Comparison of ENCODE assay signal across 11 cellular contexts in the genomic region with DNA sequence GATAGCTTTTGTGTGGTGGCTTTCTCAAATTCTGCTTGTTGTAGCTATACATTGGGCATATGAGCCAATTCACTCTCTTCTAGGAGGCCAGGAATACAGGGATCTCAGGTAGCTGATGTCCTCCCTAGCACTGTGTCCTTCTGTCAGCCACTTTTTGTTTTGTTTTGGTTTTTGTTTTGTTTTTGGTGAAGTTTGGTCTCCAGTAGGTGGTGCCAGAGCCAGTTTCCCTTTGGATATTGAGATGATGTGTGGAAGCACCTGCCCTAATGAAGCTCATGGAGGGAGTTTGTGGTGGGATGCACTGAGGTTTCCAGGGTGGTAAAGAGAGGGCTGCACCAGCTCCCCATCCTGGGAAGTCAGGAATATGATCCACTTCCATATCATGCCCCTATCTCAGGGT.
DNase-seq lines count a peak whose midpoint lies in the region; ATAC-seq and TF ChIP-seq lines count a peak whose summit lies in the region.
"Had no signal": no experiment of that assay in that cellular context is flagged by ENCODE, and none has a peak within 500 bp of the region (broad histone marks: within the 10 kb centered on the region; RNA-seq: fewer than 3 reads in every experiment).

No MANE protein-coding gene starts in this region.

- DNase-seq in Calu3 (no peak), endodermal cell (peak; percentile 63), uterus (no peak), ureter (ENCODE audit: low spot score) (no peak), CD14-positive monocyte (ENCODE audit: low spot score) (no peak)
- DNase-seq in activated naive CD4-positive, alpha-beta T cell (lab: John Stamatoyannopoulos, UW), result no peak
- DNase-seq: activated T-cell treated with anti-CD3 and anti-CD28 coated beads, Interleukin-2, amount 50 U/mL, for 48 hours had no signal

- peaks cover 5% of the 10 kb centered on the region for H3K9me3 Mint-ChIP-seq in Calu3 (ENCODE audit: low read depth, unreplicated experiment)
- H3K9me3 Mint-ChIP-seq in endodermal cell, result peaks cover 18% of the 10 kb centered on the region
- peaks cover 0 to 8% (median 0%) of the 10 kb centered on the region in 7 donors for H3K9me3 Mint-ChIP-seq in CD14-positive monocyte

- intact Hi-C loops in Calu3 (cut with micrococcal nuclease; ENCODE audit: unreplicated experiment), result loop anchor here (10.0 kb wide), 1 partner anchor 284 kb away; no protein-coding TSS in a partner anchor
- intact Hi-C loops in uterus (cut with DNase I; ENCODE audit: low total_unique reads), result no loop called here
- intact Hi-C loops in CD14-positive monocyte (cut with micrococcal nuclease), result no loop called here

- TF ChIP-seq CTCF in Calu3 (IDR thresholded peaks at IDR 0.05; ENCODE audit: unreplicated experiment) (peak; percentile 13), endodermal cell (conservative IDR thresholded peaks at IDR 0.05) (peak; percentile 62), uterus (IDR thresholded peaks at IDR 0.05) (no peak), CD14-positive monocyte (IDR thresholded peaks at IDR 0.05) (no peak)

- no peak overlapping the region for H3K27ac Mint-ChIP-seq in Calu3 (ENCODE audit: unreplicated experiment)
- H3K27ac Mint-ChIP-seq in endodermal cell, result no peak overlapping the region
- H3K27ac Mint-ChIP-seq in CD14-positive monocyte, result no peak overlapping the region

- H3K4me1 ChIP-seq in endodermal cell (ENCODE audit: control insufficient read depth, insufficient read depth, low read length) (no peaks in the 10 kb centered on the region), uterus (no peaks in the 10 kb centered on the region)

- H3K36me3 ChIP-seq in endodermal cell (ENCODE audit: control insufficient read depth, insufficient read depth, low read length) (no peaks in the 10 kb centered on the region), uterus (no peaks in the 10 kb centered on the region)

- H3K27ac ChIP-seq in endodermal cell (ENCODE audit: low read depth, low read length), result no peak overlapping the region
- no peak overlapping the region for H3K27ac ChIP-seq in uterus

- H3K9ac ChIP-seq in endodermal cell (ENCODE audit: extremely low read depth, low read length, poor library complexity, severe bottlenecking), result no peak overlapping the region

- no peak for TF ChIP-seq POLR2A in uterus (IDR thresholded peaks at IDR 0.05)

- ATAC-seq in GM21367 (IDR thresholded peaks at IDR 0.05; ENCODE audit: unreplicated experiment), result peak; percentile 70
- peak; percentile 45 for ATAC-seq in HG03442 (IDR thresholded peaks at IDR 0.05; ENCODE audit: unreplicated experiment)
- ATAC-seq: Right ventricle myocardium inferior had no signal

- H3K4me3 ChIP-seq in endodermal cell (ENCODE audit: low read length) (no peak overlapping the region), uterus (no peak overlapping the region)

- H3K4me1 Mint-ChIP-seq in Calu3 (ENCODE audit: low read depth, unreplicated experiment) (peaks cover 14% of the 10 kb centered on the region), endodermal cell (no peaks in the 10 kb centered on the region), CD14-positive monocyte (no peaks in the 10 kb centered on the region)
- H3K4me1 Mint-ChIP-seq: neural crest cell had no signal

- CTCF ChIA-PET in Calu3 (lab: Charles Lee), result no interaction called here

- H3K4me3 Mint-ChIP-seq in Calu3 (ENCODE audit: low read depth, unreplicated experiment) (no peak overlapping the region), endodermal cell (no peak overlapping the region), CD14-positive monocyte (no peak overlapping the region)
- H3K4me3 Mint-ChIP-seq: neural crest cell had no signal

- BruUV-seq in Calu3 (replicated peaks; lab: Mats Ljungman, UMichigan), result no TSS peak

- H3K9me3 ChIP-seq in endodermal cell (ENCODE audit: control insufficient read depth, low read length) (no peaks in the 10 kb centered on the region), uterus (no peaks in the 10 kb centered on the region)

- no peaks in the 10 kb centered on the region for H3K27me3 ChIP-seq in endodermal cell (ENCODE audit: control insufficient read depth, insufficient read depth, low read length, poor library complexity, severe bottlenecking)
- H3K27me3 ChIP-seq in uterus, result no peaks in the 10 kb centered on the region

- H3K27me3 Mint-ChIP-seq in Calu3 (ENCODE audit: unreplicated experiment) (no peaks in the 10 kb centered on the region), endodermal cell (ENCODE audit: insufficient read depth) (no peaks in the 10 kb centered on the region), CD14-positive monocyte (ENCODE audit: low read depth in 3 of 3) (peaks cover 0 to 1% (median 0%) of the 10 kb centered on the region in 3 donors)

- H3K36me3 Mint-ChIP-seq in Calu3 (ENCODE audit: insufficient read depth, unreplicated experiment) (no peaks in the 10 kb centered on the region), endodermal cell (ENCODE audit: low read depth) (no peaks in the 10 kb centered on the region), CD14-positive monocyte (no peaks in the 10 kb centered on the region)

Comparison
In these comparisons a context has a peak if more than half of its experiments do, and no peak if none do; other contexts are left out.
1. CTCF ChIP-seq: peak in Calu3 (single experiment) and endodermal cell (single experiment); none in uterus (0 of 4) and CD14-positive monocyte (single experiment).